In genomic region chr2:201070966-201071304, GRCh38 we compare ENCODE assay signal across 8 cellular contexts. TPM values are rescaled to one million over a fixed set of nuclear protein-coding genes. Genes with fewer than 3 reads are reported as not detected.
DNase-seq lines count a peak whose midpoint lies in the region; ATAC-seq, FAIRE-seq and TF ChIP-seq lines count a peak whose summit lies in the region.

No MANE protein-coding gene starts in this region.

- no peak for FAIRE-seq in HTR-8/SVneo (lab: Jason Lieb, UNC)

- DNase-seq in activated naive CD4-positive, alpha-beta T cell (lab: John Stamatoyannopoulos, UW) = no peak
- DNase-seq in Panc1 (ENCODE audit: low read depth, low spot score) (no peak), foreskin melanocyte (no peak), HTR-8/SVneo (ENCODE audit: insufficient read length, low spot score) (no peak), omental fat pad (ENCODE audit: low spot score) (no peak)
- no peak for DNase-seq in effector memory CD8-positive, alpha-beta T cell

- peak overlapping the region; percentile 98 for H3K4me3 Mint-ChIP-seq in activated naive CD4-positive, alpha-beta T cell treated with anti-CD3 and anti-CD28 coated beads, Interleukin-2, amount 50 U/mL, for 24 hours
- peak overlapping the region; percentile 97 to 100 for H3K4me3 Mint-ChIP-seq in effector memory CD8-positive, alpha-beta T cell
- peak overlapping the region; percentile 94 to 100 (median 99) for H3K4me3 Mint-ChIP-seq in nephron

- H3K4me1 ChIP-seq in Panc1 (ENCODE audit: control insufficient read depth, insufficient read depth, low read length) = peaks cover 22% of the 10 kb centered on the region

- TF ChIP-seq CTCF in Panc1 (IDR thresholded peaks at IDR 0.05) (no peak), nephron (IDR thresholded peaks at IDR 0.05; ENCODE audit: unreplicated experiment in 3 of 3) (no peak), omental fat pad (IDR thresholded peaks at IDR 0.05) (no peak)

- no peaks in the 10 kb centered on the region for H3K36me3 Mint-ChIP-seq in activated naive CD4-positive, alpha-beta T cell treated with anti-CD3 and anti-CD28 coated beads, Interleukin-2, amount 50 U/mL, for 24 hours
- peaks cover 27% of the 10 kb centered on the region for H3K36me3 Mint-ChIP-seq in effector memory CD8-positive, alpha-beta T cell (ENCODE audit: insufficient read depth)
- no peaks in the 10 kb centered on the region for H3K36me3 Mint-ChIP-seq in nephron (ENCODE audit: low read depth)

- no peaks in the 10 kb centered on the region for H3K27me3 ChIP-seq in Panc1 (ENCODE audit: control insufficient read depth, insufficient read depth, low read length)

- peak overlapping the region; percentile 94 for H3K27ac ChIP-seq in Panc1 (ENCODE audit: low read length)

- intact Hi-C loops in Panc1 (cut with micrococcal nuclease; ENCODE audit: unreplicated experiment) = no loop called here

- no peaks in the 10 kb centered on the region for H3K36me3 ChIP-seq in Panc1 (ENCODE audit: control insufficient read depth, insufficient read depth, low read length)

- no peaks in the 10 kb centered on the region for H3K9me3 ChIP-seq in Panc1 (ENCODE audit: control insufficient read depth, insufficient read depth, low read depth, low read length)

- POLR2A ChIA-PET in Panc1 (lab: Charles Lee) = interaction anchor here (0.7 kb wide), 2 partner anchors 359 to 816 kb away, joined by 5 to 7 read pairs; no protein-coding TSS in a partner anchor

- peak overlapping the region; percentile 92 to 99 for H3K4me3 ChIP-seq in Panc1 (ENCODE audit: low read depth in 2 of 2, low read length in 2 of 2)

- CTCF ChIA-PET in Panc1 (lab: Charles Lee) = interaction anchor here (0.7 to 2.4 kb wide), 2 partner anchors 87 to 92 kb away, joined by 3 to 9 read pairs; no protein-coding TSS in a partner anchor

- no peaks in the 10 kb centered on the region for H3K27me3 Mint-ChIP-seq in activated naive CD4-positive, alpha-beta T cell treated with anti-CD3 and anti-CD28 coated beads, Interleukin-2, amount 50 U/mL, for 24 hours
- H3K27me3 Mint-ChIP-seq in effector memory CD8-positive, alpha-beta T cell = no peaks in the 10 kb centered on the region
- no peaks in the 10 kb centered on the region for H3K27me3 Mint-ChIP-seq in nephron (ENCODE audit: low read depth)

- in situ Hi-C loops in Panc1 (cut with HindIII; ENCODE audit: low pct_unique_long_range_greater_than_20kb, low sequenced_read_pairs) = no loop called here

- peak overlapping the region; percentile 95 for H3K27ac Mint-ChIP-seq in activated naive CD4-positive, alpha-beta T cell treated with anti-CD3 and anti-CD28 coated beads, Interleukin-2, amount 50 U/mL, for 24 hours
- H3K27ac Mint-ChIP-seq in effector memory CD8-positive, alpha-beta T cell = peak overlapping the region; percentile 96 to 98
- peak overlapping the region; percentile 92 to 97 (median 94) for H3K27ac Mint-ChIP-seq in nephron

- H3K9me3 Mint-ChIP-seq in activated naive CD4-positive, alpha-beta T cell treated with anti-CD3 and anti-CD28 coated beads, Interleukin-2, amount 50 U/mL, for 24 hours = no peaks in the 10 kb centered on the region
- H3K9me3 Mint-ChIP-seq in effector memory CD8-positive, alpha-beta T cell = no peaks in the 10 kb centered on the region
- no peaks in the 10 kb centered on the region for H3K9me3 Mint-ChIP-seq in nephron

- peaks cover 66% of the 10 kb centered on the region for H3K4me1 Mint-ChIP-seq in activated naive CD4-positive, alpha-beta T cell treated with anti-CD3 and anti-CD28 coated beads, Interleukin-2, amount 50 U/mL, for 24 hours
- H3K4me1 Mint-ChIP-seq in effector memory CD8-positive, alpha-beta T cell (ENCODE audit: low read depth in 2 of 2) = peaks cover 34 to 45% of the 10 kb centered on the region in 2 donors
- H3K4me1 Mint-ChIP-seq in nephron = peaks cover 41% of the 10 kb centered on the region

- ATAC-seq in Panc1 = peak; percentile 39
- ATAC-seq in effector memory CD8-positive, alpha-beta T cell (replicated peaks) = no peak
- ATAC-seq in omental fat pad (ENCODE audit: low FRiP score) = no peak

- BruUV-seq in Panc1 (replicated peaks; lab: Mats Ljungman, UMichigan) = TSS peak; percentile 75

RNA-seq across cellular contexts. Expression of gene HYCC2, which starts 0.5 kb away (rescaled TPM):
- total RNA-seq in Panc1 (2021; ENCODE audit: unreplicated experiment) (12.0 TPM), omental fat pad (10 to 100 TPM; 17.1 to 36.9 (median 23.1) TPM)
- 1.9 TPM for polyA plus RNA-seq in Panc1 (2012; ENCODE audit: insufficient read length)

RNA-seq across cellular contexts. Expression of gene NDUFB3, which starts 0.9 kb away (rescaled TPM):
- total RNA-seq in Panc1 (2021; ENCODE audit: unreplicated experiment) = 88.6 TPM
- 47.9 TPM for polyA plus RNA-seq in Panc1 (2012; ENCODE audit: insufficient read length)
- 10 to 100 TPM; 32.4 to 47.9 (median 45.9) TPM for total RNA-seq in omental fat pad

RNA-seq across cellular contexts. Expression of gene CFLAR, which starts 45.0 kb away (rescaled TPM):
- total RNA-seq in Panc1 (2021; ENCODE audit: unreplicated experiment) (46.3 TPM), omental fat pad (100 to 1,000 TPM; 204 to 455 (median 293) TPM)
- polyA plus RNA-seq in Panc1 (2012; ENCODE audit: insufficient read length) = 22.2 TPM
